ENCODE assay signal across 36 cellular contexts in genomic region chr15:51661072-51661471, GRCh38. TPM values are rescaled to one million over a fixed set of nuclear protein-coding genes. Genes with fewer than 3 reads are reported as not detected.
"Had no signal": no experiment of that assay in that cellular context is flagged by ENCODE, and none has a peak within 500 bp of the region (broad histone marks: within the 10 kb centered on the region; RNA-seq: fewer than 3 reads in every experiment).

No MANE protein-coding gene starts in this region.

- FAIRE-seq: astrocyte, bronchial epithelial cell had no signal

- H3K27ac ChIP-seq: adrenal gland, ascending aorta, body of pancreas, brain microvascular endothelial cell, breast epithelium, cardiac muscle cell had no signal

- ATAC-seq: activated naive CD4-positive, alpha-beta T cell treated with anti-CD3 and anti-CD28 coated beads, Interleukin-2, amount 50 U/mL, for 72 hours; activated naive CD8-positive, alpha-beta T cell treated with anti-CD3 and anti-CD28 coated beads, Interleukin-2, amount 50 U/mL, for 24 hours; activated T-cell treated with anti-CD3 and anti-CD28 coated beads, Interleukin-2, amount 50 U/mL, for 4 hours; activated T-cell treated with anti-CD3 and anti-CD28 coated beads, Interleukin-2, amount 50 U/mL, for 72 hours; activated T-helper 17 cell treated with anti-CD3 and anti-CD28 coated beads, Interleukin-2, amount 50 U/mL, for 72 hours; body of pancreas had no signal

- H3K4me1 ChIP-seq: adrenal gland, ascending aorta, body of pancreas, breast epithelium had no signal

- H3K9me3 ChIP-seq: adrenal gland, ascending aorta, body of pancreas, breast epithelium had no signal

- H3K4me3 ChIP-seq: adrenal gland, ascending aorta, body of pancreas, breast epithelium, cardiac muscle cell had no signal

- H3K27me3 ChIP-seq: adrenal gland, ascending aorta, body of pancreas, brain microvascular endothelial cell, breast epithelium, cardiac muscle cell had no signal

- DNase-seq: activated effector memory CD4-positive, alpha-beta T cell treated with anti-CD3 and anti-CD28 coated beads, Interleukin-2, amount 50 U/mL, for 16 hours; activated effector memory CD4-positive, alpha-beta T cell treated with Interleukin-2 at 50 U/mL for 16 hours; activated gamma-delta T cell; activated gamma-delta T cell treated with Interleukin-2 at 50 U/mL for 16 hours; activated naive CD4-positive, alpha-beta T cell; activated naive CD4-positive, alpha-beta T cell treated with anti-CD3 and anti-CD28 coated beads for 36 hours; activated naive CD4-positive, alpha-beta T cell treated with anti-CD3 and anti-CD28 coated beads, Interleukin-2, amount 10 ng/mL, durations not matched to agents 7 days and 5 days; activated naive CD4-positive, alpha-beta T cell treated with anti-CD3 and anti-CD28 coated beads, Interleukin-2, amount 50 U/mL, for 16 hours; activated naive CD4-positive, alpha-beta T cell treated with Interleukin-2 at 50 U/mL for 16 hours; activated naive CD8-positive, alpha-beta T cell treated with anti-CD3 and anti-CD28 coated beads for 36 hours; activated naive CD8-positive, alpha-beta T cell treated with anti-CD3 and anti-CD28 coated beads, Interleukin-2, amount 10 ng/mL, durations not matched to agents 7 days and 5 days; activated naive CD8-positive, alpha-beta T cell treated with anti-CD3 and anti-CD28 coated beads, Interleukin-2, amount 50 U/mL, for 24 hours; activated T-cell treated with anti-CD3 and anti-CD28 coated beads, Interleukin-2, amount 50 U/mL, for 4 hours; activated T-cell treated with anti-CD3 and anti-CD28 coated beads, Interleukin-2, amount 50 U/mL, for 48 hours; activated T-cell treated with anti-CD3 and anti-CD28 coated beads, Interleukin-2, amount 50 U/mL, for 72 hours; adrenal gland; amniotic stem cell; amygdala; anterior cingulate cortex; aorta; body of pancreas; brain microvascular endothelial cell; caudate nucleus; central memory CD4-positive, alpha-beta T cell; cerebellar nuclear complex had no signal

- H3K36me3 ChIP-seq: adrenal gland, ascending aorta, brain microvascular endothelial cell, breast epithelium, cardiac muscle cell had no signal

RNA-seq across cellular contexts. Expression of gene SCG3, which starts 20.2 kb away (rescaled TPM):
- total RNA-seq: activated naive CD4-positive, alpha-beta T cell treated with anti-CD3 and anti-CD28 coated beads for 36 hours; activated naive CD8-positive, alpha-beta T cell treated with anti-CD3 and anti-CD28 coated beads for 36 hours; activated naive CD8-positive, alpha-beta T cell treated with anti-CD3 and anti-CD28 coated beads, Interleukin-2, amount 10 ng/mL, durations not matched to agents 7 days and 5 days; activated T-cell treated with anti-CD3 and anti-CD28 coated beads, Interleukin-2, amount 50 U/mL, for 4 hours; activated T-cell treated with anti-CD3 and anti-CD28 coated beads, Interleukin-2, amount 50 U/mL, for 72 hours; activated T-helper 1 cell treated with anti-CD3 and anti-CD28 coated beads, Interleukin-12 subunit alpha, Interleukin-12 subunit beta, Interleukin-2, Interleukin-4 antibody, amounts not matched to agents 30 ng/mL and 10 ng/mL and 1 ng/mL, durations not matched to agents 14 hours and 24 hours and 36 hours; activated T-helper 17 cell treated with anti-CD3 and anti-CD28 coated beads, Interleukin-2, amount 50 U/mL, for 72 hours; activated T-helper 2 cell treated with anti-CD3 and anti-CD28 coated beads, Interferon-gamma antibody, Interleukin-2, Interleukin-4, amounts not matched to agents 10 μg/mL and 5 μg/mL and 100 μg/mL, durations not matched to agents 14 hours and 24 hours and 36 hours; aorta; ascending aorta; bronchial epithelial cell; cardiac muscle cell; cardiac septum; chondrocyte had no signal
- polyA plus RNA-seq: cardiac muscle cell had no signal
